In genomic region chr18:69998523-69998987, GRCh38 we compare ENCODE assay signal across 27 cellular contexts. TPM values are rescaled to one million over a fixed set of nuclear protein-coding genes. Genes with fewer than 3 reads are reported as not detected.
DNase-seq lines count a peak whose midpoint lies in the region; ATAC-seq and TF ChIP-seq lines count a peak whose summit lies in the region.
"Had no signal": no experiment of that assay in that cellular context is flagged by ENCODE, and none has a peak within 500 bp of the region (broad histone marks: within the 10 kb centered on the region; RNA-seq: fewer than 3 reads in every experiment).

No MANE protein-coding gene starts in this region.

- H3K9me3 Mint-ChIP-seq in brain: no peaks in the 10 kb centered on the region
- H3K9me3 Mint-ChIP-seq: activated B cell treated with CpG ODN at 0.5 μM for 24 hours; CD4-positive, alpha-beta memory T cell; GM23338; HFFc6 had no signal

- intact Hi-C loops in left ventricle myocardium superior (cut with micrococcal nuclease): no loop called here

- TF ChIP-seq CTCF in brain (conservative IDR thresholded peaks at IDR 0.05) (no peak), retinal pigment epithelial cell (conservative IDR thresholded peaks at IDR 0.05; ENCODE audit: low read depth, low read length) (no peak)

- no peak overlapping the region for H3K4me3 ChIP-seq in retinal pigment epithelial cell (ENCODE audit: low read length)
- H3K4me3 ChIP-seq in HAP-1: no peak overlapping the region
- H3K4me3 ChIP-seq: GM23338, testis had no signal

- H3K4me3 Mint-ChIP-seq in brain: peak overlapping the region in 1 of 5 experiments; percentile 16
- H3K4me3 Mint-ChIP-seq: activated B cell treated with CpG ODN at 0.5 μM for 24 hours; activated CD8-positive, alpha-beta memory T cell treated with anti-CD3 and anti-CD28 coated beads, Interleukin-2, amount 10 ng/mL, durations not matched to agents 7 days and 5 days; activated T-cell treated with anti-CD3 and anti-CD28 coated beads, Interleukin-2, amount 50 U/mL, for 72 hours; CD4-positive, alpha-beta memory T cell; GM23338; HFFc6; neural crest cell had no signal

- H3K4me1 ChIP-seq in HAP-1: no peaks in the 10 kb centered on the region
- H3K4me1 ChIP-seq: parathyroid adenoma, testis had no signal

- H3K9me3 ChIP-seq in HAP-1: no peaks in the 10 kb centered on the region
- H3K9me3 ChIP-seq: testis had no signal

- H3K36me3 ChIP-seq in HAP-1 (replicated peaks): no peaks in the 10 kb centered on the region; the same call in 1 of the 2 replicates

- H3K27me3 Mint-ChIP-seq in brain: no peaks in the 10 kb centered on the region
- H3K27me3 Mint-ChIP-seq: activated B cell treated with CpG ODN at 0.5 μM for 24 hours; activated CD8-positive, alpha-beta memory T cell treated with anti-CD3 and anti-CD28 coated beads, Interleukin-2, amount 10 ng/mL, durations not matched to agents 7 days and 5 days; CD4-positive, alpha-beta memory T cell had no signal

- ATAC-seq in left ventricle myocardium superior: peak; percentile 95
- no peak for ATAC-seq in HG03139 (IDR thresholded peaks at IDR 0.05; ENCODE audit: unreplicated experiment)
- ATAC-seq: activated CD8-positive, alpha-beta memory T cell treated with anti-CD3 and anti-CD28 coated beads, Interleukin-2, amount 10 ng/mL, durations not matched to agents 7 days and 5 days; activated T-cell treated with anti-CD3 and anti-CD28 coated beads, Interleukin-2, amount 50 U/mL, for 72 hours; GM23338; PC-3 had no signal

- peak overlapping the region in 4 of 5 experiments; percentile 64 to 88 (median 79) for H3K27ac Mint-ChIP-seq in brain
- H3K27ac Mint-ChIP-seq: activated B cell treated with CpG ODN at 0.5 μM for 24 hours; activated CD8-positive, alpha-beta memory T cell treated with anti-CD3 and anti-CD28 coated beads, Interleukin-2, amount 10 ng/mL, durations not matched to agents 7 days and 5 days; activated T-cell treated with anti-CD3 and anti-CD28 coated beads, Interleukin-2, amount 50 U/mL, for 72 hours; GM23338; HFFc6 had no signal

- H3K4me1 Mint-ChIP-seq in brain: peaks cover 30% of the 10 kb centered on the region
- H3K4me1 Mint-ChIP-seq: activated B cell treated with CpG ODN at 0.5 μM for 24 hours had no signal

- DNase-seq in NCI-H146 (lab: John Stamatoyannopoulos, UW): peak; percentile 25
- no peak for DNase-seq in NCI-H146 treated with DMSO at 0.1 percent for 48 hours (lab: John Stamatoyannopoulos, UW; ENCODE audit: unreplicated experiment)
- DNase-seq in left ventricle myocardium superior: no peak
- peak; percentile 3 for DNase-seq in retinal pigment epithelial cell (ENCODE audit: low read depth)
- DNase-seq in COLO829 (ENCODE audit: low spot score): no peak
- DNase-seq in HAP-1 (ENCODE audit: low spot score in 2 of 2): no peak
- DNase-seq: 8988T; activated B cell treated with CpG ODN at 0.5 μM for 24 hours; activated CD8-positive, alpha-beta memory T cell treated with anti-CD3 and anti-CD28 coated beads, Interleukin-2, amount 10 ng/mL, durations not matched to agents 7 days and 5 days; activated naive CD4-positive, alpha-beta T cell; activated T-cell treated with anti-CD3 and anti-CD28 coated beads, Interleukin-2, amount 50 U/mL, for 72 hours; CD4-positive, alpha-beta memory T cell; effector CD8-positive, alpha-beta T cell; HFFc6; KBM-7; kidney; NCI-H2081 treated with DMSO at 0.1 percent for 48 hours; NCI-H345; PC-3; stimulated activated naive CD4-positive, alpha-beta T cell; testis had no signal

- in situ Hi-C loops in HAP-1 (cut with MboI; ENCODE audit: low sequenced_read_pairs): no loop called here

- H3K36me3 Mint-ChIP-seq in brain: peaks cover 7% of the 10 kb centered on the region

- H3K27me3 ChIP-seq in HAP-1 (ENCODE audit: low read depth): no peaks in the 10 kb centered on the region
- H3K27me3 ChIP-seq: testis had no signal

RNA-seq across cellular contexts. Expression of gene CD226, which starts 50.9 kb away (rescaled TPM):
- polyA plus RNA-seq in brain (ENCODE audit: insufficient read depth, low read depth, low replicate concordance): 0.12 TPM
- 0.92 TPM for total RNA-seq in left ventricle myocardium superior
- total RNA-seq: GM23338, HT-29 had no signal
- polyA plus RNA-seq: GM23338 had no signal

Comparison
In these comparisons a context has a peak if more than half of its experiments do, and no peak if none do; other contexts are left out.
1. DNase-seq: peak in NCI-H146 (single experiment) and retinal pigment epithelial cell (single experiment); none in NCI-H146 treated with DMSO at 0.1 percent for 48 hours (single experiment), left ventricle myocardium superior (single experiment), COLO829 (single experiment) and HAP-1 (0 of 2).